Comparison of ENCODE assay signal across 12 cellular contexts in genomic region chr2:170313636-170314348, GRCh38.
A peak's percentile ranks its signal among the peaks of the same experiment; 100 is the strongest.
DNase-seq lines count a peak whose midpoint lies in the region; ATAC-seq and TF ChIP-seq lines count a peak whose summit lies in the region.
"Had no signal": no experiment of that assay in that cellular context is flagged by ENCODE, and none has a peak within 500 bp of the region (broad histone marks: within the 10 kb centered on the region; RNA-seq: fewer than 3 reads in every experiment).

No MANE protein-coding gene starts in this region.

- peaks cover 6% of the 10 kb centered on the region for H3K9me3 Mint-ChIP-seq in endodermal cell
- H3K9me3 Mint-ChIP-seq: T-helper 1 cell treated with Interleukin-12 subunit alpha and Interleukin-12 subunit beta and Interleukin-4 antibody, amounts not matched to agents 30 μg/mL and 1 μg/mL, for 36 hours had no signal

- peaks cover 3% of the 10 kb centered on the region for H3K9me3 ChIP-seq in endodermal cell (ENCODE audit: control insufficient read depth, low read length)

- H3K4me1 ChIP-seq in endodermal cell (ENCODE audit: control insufficient read depth, insufficient read depth, low read length), result no peaks in the 10 kb centered on the region

- DNase-seq in LHCN-M2 (ENCODE audit: low read depth) (peak; percentile 13), NCI-H345 (lab: John Stamatoyannopoulos, UW) (peak; percentile 72), endodermal cell (no peak), pons (ENCODE audit: low spot score) (peak; percentile 5), left cardiac atrium (no peak)
- no peak for DNase-seq in stimulated activated CD4-positive, alpha-beta T cell treated with anti-CD3 and anti-CD28 coated beads, Interleukin-4, amount 100 ng/mL, for 24 hours
- DNase-seq in stimulated activated CD4-positive, alpha-beta T cell treated with anti-CD3 and anti-CD28 coated beads, Interleukin-1b, Interleukin-23, amount 100 ng/mL, for 48 hours, result no peak
- DNase-seq: naive B cell; stimulated activated CD4-positive, alpha-beta T cell treated with anti-CD3 and anti-CD28 coated beads, Interleukin-12 subunit alpha, Interleukin-12 subunit beta, amount 100 ng/mL, for 4 hours had no signal

- peak overlapping the region; percentile 80 for H3K27ac ChIP-seq in endodermal cell (ENCODE audit: low read depth, low read length)

- 63 to 88% methylated on average over 2 to 6 of the region's 6 CpGs for WGBS in endodermal cell (ENCODE audit: insufficient coverage in 1 of 2, insufficient read length in 1 of 2), 2 experiments

- intact Hi-C loops in left cardiac atrium (cut with DNase I), result no loop called here

- no peaks in the 10 kb centered on the region for H3K36me3 ChIP-seq in endodermal cell (ENCODE audit: control insufficient read depth, insufficient read depth, low read length)

- no peaks in the 10 kb centered on the region for H3K27me3 ChIP-seq in endodermal cell (ENCODE audit: control insufficient read depth, insufficient read depth, low read length, poor library complexity, severe bottlenecking)

- H3K27ac Mint-ChIP-seq in endodermal cell, result no peak overlapping the region
- H3K27ac Mint-ChIP-seq: naive B cell; T-helper 1 cell treated with Interleukin-12 subunit alpha and Interleukin-12 subunit beta and Interleukin-4 antibody, amounts not matched to agents 30 μg/mL and 1 μg/mL, for 36 hours had no signal

- no peak for TF ChIP-seq CTCF in endodermal cell (conservative IDR thresholded peaks at IDR 0.05)

- ATAC-seq in HG02571 (IDR thresholded peaks at IDR 0.05; ENCODE audit: unreplicated experiment) (no peak), left cardiac atrium (no peak)
- ATAC-seq: HepG2 had no signal

- H3K9ac ChIP-seq in endodermal cell (ENCODE audit: extremely low read depth, low read length, poor library complexity, severe bottlenecking), result no peak overlapping the region

- peaks cover 14% of the 10 kb centered on the region for H3K4me1 Mint-ChIP-seq in endodermal cell
- H3K4me1 Mint-ChIP-seq: naive B cell had no signal

- H3K36me3 Mint-ChIP-seq in endodermal cell (ENCODE audit: low read depth), result peaks cover 2% of the 10 kb centered on the region

- H3K27me3 Mint-ChIP-seq in endodermal cell (ENCODE audit: insufficient read depth), result no peaks in the 10 kb centered on the region

- H3K4me3 Mint-ChIP-seq in endodermal cell, result no peak overlapping the region
- H3K4me3 Mint-ChIP-seq: naive B cell; T-helper 1 cell treated with Interleukin-12 subunit alpha and Interleukin-12 subunit beta and Interleukin-4 antibody, amounts not matched to agents 30 μg/mL and 1 μg/mL, for 36 hours had no signal

- H3K4me3 ChIP-seq in endodermal cell (ENCODE audit: low read length), result no peak overlapping the region

Comparison
In these comparisons a context has a peak if more than half of its experiments do, and no peak if none do; other contexts are left out.
1. DNase-seq: peak in LHCN-M2 (single experiment), NCI-H345 (single experiment) and pons (single experiment); none in endodermal cell (single experiment), stimulated activated CD4-positive, alpha-beta T cell treated with anti-CD3 and anti-CD28 coated beads, Interleukin-4, amount 100 ng/mL, for 24 hours (single experiment), left cardiac atrium (single experiment) and stimulated activated CD4-positive, alpha-beta T cell treated with anti-CD3 and anti-CD28 coated beads, Interleukin-1b, Interleukin-23, amount 100 ng/mL, for 48 hours (single experiment).